18 cellular contexts compared by ENCODE assay signal in genomic region chr2:101811226-101812015, GRCh38.
DNase-seq lines count a peak whose midpoint lies in the region; ATAC-seq and TF ChIP-seq lines count a peak whose summit lies in the region.
"Had no signal": no experiment of that assay in that cellular context is flagged by ENCODE, and none has a peak within 500 bp of the region (broad histone marks: within the 10 kb centered on the region; RNA-seq: fewer than 3 reads in every experiment).

No MANE protein-coding gene starts in this region.

- H4K91ac ChIP-seq in neuronal stem cell (ENCODE audit: low read depth, low read length, poor library complexity) (no peak overlapping the region), mesenchymal stem cell (ENCODE audit: low read length) (no peak overlapping the region)

- peaks cover 100% of the 10 kb centered on the region for H3K79me2 ChIP-seq in hepatocyte

- no peaks in the 10 kb centered on the region for H3K27me3 Mint-ChIP-seq in Calu3 (ENCODE audit: unreplicated experiment)
- H3K27me3 Mint-ChIP-seq: activated naive CD8-positive, alpha-beta T cell treated with anti-CD3 and anti-CD28 coated beads, Interleukin-2, amount 10 ng/mL, durations not matched to agents 7 days and 5 days had no signal

- H2AK5ac ChIP-seq in neuronal stem cell (ENCODE audit: low read depth, low read length) (no peak overlapping the region), mesenchymal stem cell (ENCODE audit: low read length, severe bottlenecking) (no peak overlapping the region)

- no peak overlapping the region for H3K9ac ChIP-seq in neuronal stem cell (ENCODE audit: low read depth, low read length, poor library complexity)
- no peak overlapping the region for H3K9ac ChIP-seq in mesenchymal stem cell (ENCODE audit: low read length)

- H3K9me3 ChIP-seq in neuronal stem cell (replicated peaks in 1 of 2; ENCODE audit: control insufficient read depth in 2 of 2, insufficient read depth in 1 of 2, low read depth in 1 of 2, low read length in 2 of 2) (no peaks in the 10 kb centered on the region), hepatocyte (ENCODE audit: low read depth) (no peaks in the 10 kb centered on the region), mesenchymal stem cell (ENCODE audit: control insufficient read depth, low read length) (no peaks in the 10 kb centered on the region)
- H3K9me3 ChIP-seq: thoracic aorta had no signal

- no peak overlapping the region for H2BK15ac ChIP-seq in neuronal stem cell (ENCODE audit: low read length)
- H2BK15ac ChIP-seq in mesenchymal stem cell (ENCODE audit: low read depth, poor library complexity, severe bottlenecking), result no peak overlapping the region

- peak overlapping the region; percentile 0 for H3K18ac ChIP-seq in neuronal stem cell (ENCODE audit: low read length)
- H3K18ac ChIP-seq in mesenchymal stem cell (ENCODE audit: low read depth in 1 of 2, low read length in 2 of 2), result peak overlapping the region in 1 of 2 experiments; percentile 25

- H3K9me3 Mint-ChIP-seq in Calu3 (ENCODE audit: low read depth, unreplicated experiment), result no peaks in the 10 kb centered on the region
- H3K9me3 Mint-ChIP-seq: T-helper 1 cell treated with Interleukin-12 subunit alpha and Interleukin-12 subunit beta and Interleukin-4 antibody, amounts not matched to agents 30 μg/mL and 1 μg/mL, for 36 hours had no signal

- H3K23ac ChIP-seq in neuronal stem cell (ENCODE audit: low read depth, low read length, poor library complexity) (no peak overlapping the region), mesenchymal stem cell (ENCODE audit: low read length in 2 of 2) (no peak overlapping the region)

- no TSS peak for BruUV-seq in Calu3 (replicated peaks; lab: Mats Ljungman, UMichigan)

- peaks cover 13% of the 10 kb centered on the region for H4K20me1 ChIP-seq in hepatocyte (ENCODE audit: insufficient read depth, poor library complexity, severe bottlenecking)

- H4K8ac ChIP-seq in neuronal stem cell (ENCODE audit: low read depth, low read length) (no peak overlapping the region), mesenchymal stem cell (ENCODE audit: low read length) (no peak overlapping the region)

- no peak overlapping the region for H3K4me3 Mint-ChIP-seq in Calu3 (ENCODE audit: low read depth, unreplicated experiment)
- H3K4me3 Mint-ChIP-seq: activated CD8-positive, alpha-beta T cell treated with anti-CD3 and anti-CD28 coated beads, Interleukin-2, amount 10 ng/mL, durations not matched to agents 7 days and 5 days; activated naive CD8-positive, alpha-beta T cell treated with anti-CD3 and anti-CD28 coated beads, Interleukin-2, amount 10 ng/mL, durations not matched to agents 7 days and 5 days; T-helper 1 cell treated with Interleukin-12 subunit alpha and Interleukin-12 subunit beta and Interleukin-4 antibody, amounts not matched to agents 30 μg/mL and 1 μg/mL, for 36 hours had no signal

- H3K27ac ChIP-seq in neuronal stem cell (replicated peaks; ENCODE audit: low read length) (no peak overlapping the region), hepatocyte (no peak overlapping the region), mesenchymal stem cell (ENCODE audit: low read length, poor library complexity, severe bottlenecking) (no peak overlapping the region)
- H3K27ac ChIP-seq: thoracic aorta had no signal

- H3K4ac ChIP-seq in neuronal stem cell (ENCODE audit: low read length) (no peak overlapping the region), mesenchymal stem cell (ENCODE audit: low read depth in 1 of 2, low read length in 2 of 2) (no peak overlapping the region)

- H3K36me3 ChIP-seq in neuronal stem cell (replicated peaks in 1 of 2; ENCODE audit: control insufficient read depth in 2 of 2, insufficient read depth in 2 of 2, low read length in 2 of 2) (peaks cover 0 to 3% of the 10 kb centered on the region in 2 donors), hepatocyte (replicated peaks; ENCODE audit: insufficient read depth, low read depth) (no peaks in the 10 kb centered on the region), mesenchymal stem cell (ENCODE audit: control insufficient read depth in 1 of 2, insufficient read depth in 2 of 2, low read depth in 1 of 2, low read length in 2 of 2) (peaks cover 0 to 39% of the 10 kb centered on the region in 2 experiments)
- H3K36me3 ChIP-seq: thoracic aorta had no signal

- no peak for ATAC-seq in HG02870 (IDR thresholded peaks at IDR 0.05; ENCODE audit: unreplicated experiment)
- ATAC-seq: activated CD8-positive, alpha-beta T cell treated with anti-CD3 and anti-CD28 coated beads, Interleukin-2, amount 10 ng/mL, durations not matched to agents 7 days and 5 days; left lobe of liver; PC-3 had no signal

- peak overlapping the region; percentile 50 for H3K14ac ChIP-seq in neuronal stem cell (ENCODE audit: low read length)
- H3K14ac ChIP-seq in mesenchymal stem cell (ENCODE audit: low read length in 2 of 2), result peak overlapping the region in 1 of 2 experiments; percentile 83

- H2BK12ac ChIP-seq in neuronal stem cell (ENCODE audit: low read length) (no peak overlapping the region), mesenchymal stem cell (ENCODE audit: low read length in 2 of 2) (peak overlapping the region in 1 of 2 experiments; percentile 40)

- no peak overlapping the region for H3K4me3 ChIP-seq in neuronal stem cell (ENCODE audit: low read length in 2 of 2)
- H3K4me3 ChIP-seq in hepatocyte, result no peak overlapping the region
- no peak overlapping the region for H3K4me3 ChIP-seq in mesenchymal stem cell (ENCODE audit: insufficient read depth in 1 of 2, low read depth in 1 of 2, low read length in 2 of 2)
- H3K4me3 ChIP-seq: thoracic aorta had no signal

- DNase-seq in Calu3 (no peak), NCI-H1105 treated with DMSO at 0.1 percent for 48 hours (lab: John Stamatoyannopoulos, UW) (peak; percentile 73), cerebellar cortex (ENCODE audit: low spot score) (peak; percentile 91), neuronal stem cell (ENCODE audit: low spot score) (no peak), hepatocyte (ENCODE audit: low spot score) (no peak), OCI-M1 (lab: John Stamatoyannopoulos, UW) (no peak), mesenchymal stem cell (no peak)
- DNase-seq: activated CD8-positive, alpha-beta T cell treated with anti-CD3 and anti-CD28 coated beads, Interleukin-2, amount 10 ng/mL, durations not matched to agents 7 days and 5 days; activated naive CD8-positive, alpha-beta T cell treated with anti-CD3 and anti-CD28 coated beads, Interleukin-2, amount 10 ng/mL, durations not matched to agents 7 days and 5 days; activated T-cell treated with anti-CD3 and anti-CD28 coated beads, Interleukin-2, amount 50 U/mL, for 48 hours; NCI-H1092; NCI-H2107; PC-3; SHP77 treated with DMSO at 0.1 percent for 48 hours had no signal

- H3K79me1 ChIP-seq in neuronal stem cell (ENCODE audit: low read depth, low read length) (peaks cover 5% of the 10 kb centered on the region), mesenchymal stem cell (replicated peaks; ENCODE audit: low read length, poor library complexity, severe bottlenecking) (peaks cover 5% of the 10 kb centered on the region)

- CTCF ChIA-PET in Calu3 (lab: Charles Lee), result no interaction called here

- WGBS in neuronal stem cell (ENCODE audit: extremely low coverage in 2 of 2, insufficient read length in 2 of 2, insufficient replicate concordance in 1 of 2), 2 donors, result no CpG with 5 or more reads among the region's 11 CpGs
- WGBS in hepatocyte (ENCODE audit: low lambda C conversion rate, missing lambda C conversion rate), result 89% methylated on average over 11 of the region's 11 CpGs
- 85% methylated on average over 11 of the region's 11 CpGs for WGBS in mesenchymal stem cell

- H3K4me2 ChIP-seq in neuronal stem cell (ENCODE audit: insufficient read depth, low read length, poor library complexity, severe bottlenecking), result no peak overlapping the region
- no peak overlapping the region for H3K4me2 ChIP-seq in hepatocyte
- no peak overlapping the region for H3K4me2 ChIP-seq in mesenchymal stem cell (ENCODE audit: low read length, poor library complexity, severe bottlenecking)

- H3K4me1 Mint-ChIP-seq in Calu3 (ENCODE audit: low read depth, unreplicated experiment), result peaks cover 33% of the 10 kb centered on the region

- H3K27me3 ChIP-seq in neuronal stem cell (ENCODE audit: control insufficient read depth in 3 of 3, insufficient read depth in 3 of 3, low read depth in 1 of 3, low read length in 3 of 3) (no peaks in the 10 kb centered on the region), hepatocyte (no peaks in the 10 kb centered on the region), mesenchymal stem cell (ENCODE audit: control insufficient read depth in 1 of 2, insufficient read depth in 1 of 2, low read length in 2 of 2) (no peaks in the 10 kb centered on the region)

- TF ChIP-seq CTCF in Calu3 (IDR thresholded peaks at IDR 0.05; ENCODE audit: unreplicated experiment) (no peak), hepatocyte (IDR thresholded peaks at IDR 0.05; ENCODE audit: poor library complexity) (no peak)

- peaks cover 5% of the 10 kb centered on the region for H3K36me3 Mint-ChIP-seq in Calu3 (ENCODE audit: insufficient read depth, unreplicated experiment)

- H3K4me1 ChIP-seq in neuronal stem cell (ENCODE audit: control insufficient read depth in 2 of 2, insufficient read depth in 1 of 2, low read depth in 1 of 2, low read length in 2 of 2), result peaks cover 15% of the 10 kb centered on the region in 2 donors
- peaks cover 17% of the 10 kb centered on the region for H3K4me1 ChIP-seq in hepatocyte (ENCODE audit: insufficient read depth)
- H3K4me1 ChIP-seq in mesenchymal stem cell (ENCODE audit: control insufficient read depth, insufficient read depth, low read depth, low read length), result peaks cover 19% of the 10 kb centered on the region

- peak overlapping the region; percentile 9 for H3K27ac Mint-ChIP-seq in Calu3 (ENCODE audit: unreplicated experiment)
- H3K27ac Mint-ChIP-seq: activated CD8-positive, alpha-beta T cell treated with anti-CD3 and anti-CD28 coated beads, Interleukin-2, amount 10 ng/mL, durations not matched to agents 7 days and 5 days; activated naive CD8-positive, alpha-beta T cell treated with anti-CD3 and anti-CD28 coated beads, Interleukin-2, amount 10 ng/mL, durations not matched to agents 7 days and 5 days; T-helper 1 cell treated with Interleukin-12 subunit alpha and Interleukin-12 subunit beta and Interleukin-4 antibody, amounts not matched to agents 30 μg/mL and 1 μg/mL, for 36 hours had no signal

- H2BK5ac ChIP-seq in neuronal stem cell (ENCODE audit: low read length) (no peak overlapping the region), mesenchymal stem cell (ENCODE audit: low read depth, low read length, poor library complexity, severe bottlenecking) (no peak overlapping the region)

- no peaks in the 10 kb centered on the region for H3K9me2 ChIP-seq in hepatocyte (replicated peaks; ENCODE audit: insufficient read depth)

- H2BK120ac ChIP-seq in neuronal stem cell (ENCODE audit: low read depth, low read length), result no peak overlapping the region
- H2BK120ac ChIP-seq in mesenchymal stem cell (ENCODE audit: low read depth, low read length), result no peak overlapping the region

- intact Hi-C loops in Calu3 (cut with micrococcal nuclease; ENCODE audit: unreplicated experiment), result no loop called here

- H2AFZ ChIP-seq in neuronal stem cell (ENCODE audit: low read length), result no peak overlapping the region
- no peak overlapping the region for H2AFZ ChIP-seq in hepatocyte
- no peak overlapping the region for H2AFZ ChIP-seq in mesenchymal stem cell (ENCODE audit: low read depth, low read length)

Comparison
In these comparisons a context has a peak if more than half of its experiments do, and no peak if none do; other contexts are left out.
1. DNase-seq: peak in NCI-H1105 treated with DMSO at 0.1 percent for 48 hours (single experiment) and cerebellar cortex (single experiment); none in Calu3 (single experiment), neuronal stem cell (single experiment), hepatocyte (single experiment), OCI-M1 (single experiment) and mesenchymal stem cell (single experiment).